ENCODE assay signal across 25 cellular contexts in the genomic region with DNA sequence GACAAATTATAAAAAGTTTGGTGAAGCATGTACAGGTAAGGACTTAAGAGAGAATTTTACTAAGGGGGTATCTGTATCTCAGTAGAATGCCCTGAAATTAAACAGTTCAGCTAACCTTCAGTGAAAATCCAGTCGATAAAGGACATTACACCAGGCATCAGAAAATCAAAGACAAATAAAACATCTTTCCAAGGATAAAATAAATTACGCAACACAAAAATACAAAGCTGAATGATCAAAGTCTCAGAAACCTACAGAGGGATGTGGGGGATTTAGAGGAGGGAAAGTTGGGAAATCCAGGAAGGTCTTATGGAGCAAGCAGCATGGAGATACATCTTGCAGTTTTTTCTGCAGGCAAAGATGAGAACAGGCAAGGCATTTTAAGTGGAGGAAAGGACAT.
DNase-seq lines count a peak whose midpoint lies in the region; ATAC-seq and TF ChIP-seq lines count a peak whose summit lies in the region.
"Had no signal": no experiment of that assay in that cellular context is flagged by ENCODE, and none has a peak within 500 bp of the region (broad histone marks: within the 10 kb centered on the region; RNA-seq: fewer than 3 reads in every experiment).

No MANE protein-coding gene starts in this region.

- 38% methylated on average over 2 of the region's 2 CpGs for WGBS in liver

- POLR2A ChIA-PET in activated CD8-positive, alpha-beta T cell treated with anti-CD3 and anti-CD28 coated beads for 36 hours (lab: Charles Lee): no interaction called here

- peak overlapping the region; percentile 67 for H3K27ac Mint-ChIP-seq in mesothelial cell of epicardium
- H3K27ac Mint-ChIP-seq in activated CD8-positive, alpha-beta T cell treated with anti-CD3 and anti-CD28 coated beads for 36 hours: no peak overlapping the region
- H3K27ac Mint-ChIP-seq: CD14-positive monocyte; CD4-positive, alpha-beta T cell; CD8-positive, alpha-beta memory T cell; GM23338; H9 had no signal

- peaks cover 77% of the 10 kb centered on the region for H3K4me1 Mint-ChIP-seq in mesothelial cell of epicardium
- peaks cover 9% of the 10 kb centered on the region for H3K4me1 Mint-ChIP-seq in activated CD8-positive, alpha-beta T cell treated with anti-CD3 and anti-CD28 coated beads for 36 hours (ENCODE audit: low read depth)
- H3K4me1 Mint-ChIP-seq: CD8-positive, alpha-beta memory T cell had no signal

- H3K4me3 Mint-ChIP-seq in mesothelial cell of epicardium: no peak overlapping the region
- no peak overlapping the region for H3K4me3 Mint-ChIP-seq in activated CD8-positive, alpha-beta T cell treated with anti-CD3 and anti-CD28 coated beads for 36 hours
- H3K4me3 Mint-ChIP-seq: CD14-positive monocyte; CD4-positive, alpha-beta T cell; CD8-positive, alpha-beta memory T cell; GM23338; H9 had no signal

- TF ChIP-seq CTCF in WERI-Rb-1 (IDR thresholded peaks at IDR 0.05; ENCODE audit: low read depth, low read length): no peak
- TF ChIP-seq CTCF in liver (IDR thresholded peaks at IDR 0.05; ENCODE audit: low read depth, low read length, missing input control): no peak
- no peak for TF ChIP-seq CTCF in mesothelial cell of epicardium (IDR thresholded peaks at IDR 0.05; ENCODE audit: unreplicated experiment)
- TF ChIP-seq CTCF in osteoblast (IDR thresholded peaks at IDR 0.05; ENCODE audit: extremely low read depth, low read depth, low read length): no peak
- TF ChIP-seq CTCF in activated CD8-positive, alpha-beta T cell treated with anti-CD3 and anti-CD28 coated beads for 36 hours (IDR thresholded peaks at IDR 0.05): no peak

- no peak for ATAC-seq in activated CD8-positive, alpha-beta T cell treated with anti-CD3 and anti-CD28 coated beads for 36 hours
- no peak for ATAC-seq in GM21737 (IDR thresholded peaks at IDR 0.05; ENCODE audit: unreplicated experiment)
- ATAC-seq: A549, GM12878, GM23338, HCT116 had no signal

- no peaks in the 10 kb centered on the region for H3K27me3 ChIP-seq in WERI-Rb-1 (ENCODE audit: insufficient read depth, low read depth, severe bottlenecking)
- H3K27me3 ChIP-seq in liver (ENCODE audit: control insufficient read depth in 4 of 4, insufficient read depth in 4 of 4, low read length in 3 of 4): no peaks in the 10 kb centered on the region
- peaks cover 29% of the 10 kb centered on the region for H3K27me3 ChIP-seq in osteoblast (ENCODE audit: insufficient read depth, low read length)
- H3K27me3 ChIP-seq: BE2C; BLaER1 treated with 17β-estradiol and CSF1 and Interleukin-3, amounts not matched to agents 10 nM and 100 nM had no signal

- CTCF ChIA-PET in activated CD8-positive, alpha-beta T cell treated with anti-CD3 and anti-CD28 coated beads for 36 hours (lab: Charles Lee): interaction anchor here (1.2 kb wide), 1 partner anchor 33 kb away, joined by 4 read pairs; no protein-coding TSS in a partner anchor

- H3K79me2 ChIP-seq in osteoblast (ENCODE audit: insufficient read depth, low read length): no peaks in the 10 kb centered on the region

- DNase-seq in WERI-Rb-1 (no peak), mesothelial cell of epicardium (ENCODE audit: low spot score in 2 of 2, unreplicated experiment in 2 of 2) (no peak), osteoblast (ENCODE audit: insufficient read length, low spot score, missing footprints) (peak; percentile 43), epidermal melanocyte (ENCODE audit: insufficient read length, low spot score) (no peak), HuH-7.5 (ENCODE audit: low spot score) (no peak)
- DNase-seq in activated CD8-positive, alpha-beta T cell treated with anti-CD3 and anti-CD28 coated beads for 36 hours: no peak
- DNase-seq: 8988T; ACHN; AML-193; BE2C; CD4-positive, alpha-beta T cell; CD8-positive, alpha-beta memory T cell; DMS 273 treated with DMSO at 0.1 percent for 48 hours; DMS79; EL; GDM1; H9 had no signal

- H2AFZ ChIP-seq in osteoblast (ENCODE audit: low read length): no peak overlapping the region
- H2AFZ ChIP-seq: GM23338 had no signal

- H3K4me1 ChIP-seq in liver (ENCODE audit: control insufficient read depth in 4 of 4, insufficient read depth in 4 of 4, low read length in 3 of 4) (peaks cover 0 to 8% (median 2%) of the 10 kb centered on the region in 4 donors), osteoblast (ENCODE audit: insufficient read depth, low read length) (no peaks in the 10 kb centered on the region)
- H3K4me1 ChIP-seq: A549 had no signal

- H3K9me3 ChIP-seq in WERI-Rb-1 (ENCODE audit: severe bottlenecking): no peaks in the 10 kb centered on the region
- H3K9me3 ChIP-seq in liver (ENCODE audit: control insufficient read depth in 4 of 4, low read length in 3 of 4): no peaks in the 10 kb centered on the region
- H3K9me3 ChIP-seq in osteoblast (ENCODE audit: low read depth, low read length): no peaks in the 10 kb centered on the region
- H3K9me3 ChIP-seq: A549; BE2C; BLaER1 treated with 17β-estradiol and CSF1 and Interleukin-3, amounts not matched to agents 10 nM and 100 nM had no signal

- H3K27me3 Mint-ChIP-seq in mesothelial cell of epicardium (ENCODE audit: low read depth): no peaks in the 10 kb centered on the region
- no peaks in the 10 kb centered on the region for H3K27me3 Mint-ChIP-seq in activated CD8-positive, alpha-beta T cell treated with anti-CD3 and anti-CD28 coated beads for 36 hours
- H3K27me3 Mint-ChIP-seq: CD4-positive, alpha-beta T cell had no signal

- H3K36me3 Mint-ChIP-seq in mesothelial cell of epicardium: no peaks in the 10 kb centered on the region
- no peaks in the 10 kb centered on the region for H3K36me3 Mint-ChIP-seq in activated CD8-positive, alpha-beta T cell treated with anti-CD3 and anti-CD28 coated beads for 36 hours (ENCODE audit: low read depth)
- H3K36me3 Mint-ChIP-seq: CD14-positive monocyte had no signal

- H3K4me2 ChIP-seq in osteoblast (ENCODE audit: insufficient read depth, low read length): no peak overlapping the region
- H3K4me2 ChIP-seq: A549; BLaER1 treated with 17β-estradiol and CSF1 and Interleukin-3, amounts not matched to agents 10 nM and 100 nM; GM23338 had no signal

- H4K20me1 ChIP-seq in osteoblast (ENCODE audit: insufficient read depth, low read length): no peaks in the 10 kb centered on the region
- H4K20me1 ChIP-seq: BLaER1 treated with 17β-estradiol and CSF1 and Interleukin-3, amounts not matched to agents 10 nM and 100 nM had no signal

- H3K27ac ChIP-seq in WERI-Rb-1: peak overlapping the region; percentile 73
- no peak overlapping the region for H3K27ac ChIP-seq in liver (ENCODE audit: low read depth in 1 of 2, low read length in 2 of 2)
- no peak overlapping the region for H3K27ac ChIP-seq in osteoblast (ENCODE audit: low read depth, low read length)
- H3K27ac ChIP-seq: A549; BLaER1 treated with 17β-estradiol and CSF1 and Interleukin-3, amounts not matched to agents 10 nM and 100 nM had no signal

- H3K36me3 ChIP-seq in WERI-Rb-1 (no peaks in the 10 kb centered on the region), liver (ENCODE audit: control insufficient read depth in 4 of 4, insufficient read depth in 3 of 4, low read depth in 1 of 4, low read length in 3 of 4) (no peaks in the 10 kb centered on the region), osteoblast (ENCODE audit: insufficient read depth, low read length) (no peaks in the 10 kb centered on the region)
- H3K36me3 ChIP-seq: BE2C; BLaER1 treated with 17β-estradiol and CSF1 and Interleukin-3, amounts not matched to agents 10 nM and 100 nM had no signal

- no peak for TF ChIP-seq RAD21 in liver (IDR thresholded peaks at IDR 0.05)

- H3K9me3 Mint-ChIP-seq in mesothelial cell of epicardium: no peaks in the 10 kb centered on the region
- H3K9me3 Mint-ChIP-seq in activated CD8-positive, alpha-beta T cell treated with anti-CD3 and anti-CD28 coated beads for 36 hours: no peaks in the 10 kb centered on the region
- H3K9me3 Mint-ChIP-seq: CD4-positive, alpha-beta T cell; CD8-positive, alpha-beta memory T cell; GM23338; H9 had no signal

- H3K9ac ChIP-seq in liver (ENCODE audit: low read depth in 1 of 2, low read length in 2 of 2): no peak overlapping the region
- H3K9ac ChIP-seq: BLaER1 treated with 17β-estradiol and CSF1 and Interleukin-3, amounts not matched to agents 10 nM and 100 nM had no signal

- intact Hi-C loops in activated CD8-positive, alpha-beta T cell treated with anti-CD3 and anti-CD28 coated beads for 36 hours (cut with micrococcal nuclease): no loop called here

- no peak overlapping the region for H3K4me3 ChIP-seq in WERI-Rb-1 (ENCODE audit: low read depth, low read length)
- no peak overlapping the region for H3K4me3 ChIP-seq in liver (ENCODE audit: low read depth in 1 of 3, low read length in 3 of 3)
- no peak overlapping the region for H3K4me3 ChIP-seq in osteoblast (ENCODE audit: insufficient read depth, low read length)
- H3K4me3 ChIP-seq: A549; BLaER1 treated with 17β-estradiol and CSF1 and Interleukin-3, amounts not matched to agents 10 nM and 100 nM; GM12878; GM23338 had no signal

TF ChIP-seq in liver, 16 proteins besides CTCF, POLR2A, EP300 and RAD21:
- TF ChIP-seq HNF4A (conservative IDR thresholded peaks at IDR 0.05): peak; percentile 26 to 47
- TF ChIP-seq, protein P1, sequence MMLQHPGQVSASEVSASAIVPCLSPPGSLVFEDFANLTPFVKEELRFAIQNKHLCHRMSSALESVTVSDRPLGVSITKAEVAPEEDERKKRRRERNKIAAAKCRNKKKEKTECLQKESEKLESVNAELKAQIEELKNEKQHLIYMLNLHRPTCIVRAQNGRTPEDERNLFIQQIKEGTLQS (IDR thresholded peaks at IDR 0.05): no peak
- peak; percentile 24 for TF ChIP-seq YY1 (IDR thresholded peaks at IDR 0.05)
- no peak for TF ChIP-seq GABPA (IDR thresholded peaks at IDR 0.05 in 1 of 2, conservative IDR thresholded peaks at IDR 0.05 in 1 of 2)
- TF ChIP-seq, protein P2, sequence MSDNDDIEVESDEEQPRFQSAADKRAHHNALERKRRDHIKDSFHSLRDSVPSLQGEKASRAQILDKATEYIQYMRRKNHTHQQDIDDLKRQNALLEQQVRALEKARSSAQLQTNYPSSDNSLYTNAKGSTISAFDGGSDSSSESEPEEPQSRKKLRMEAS (IDR thresholded peaks at IDR 0.05): no peak
- peak in 1 of 2 donors; percentile 10 for TF ChIP-seq RXRA (IDR thresholded peaks at IDR 0.05)
- TF ChIP-seq, protein P3, sequence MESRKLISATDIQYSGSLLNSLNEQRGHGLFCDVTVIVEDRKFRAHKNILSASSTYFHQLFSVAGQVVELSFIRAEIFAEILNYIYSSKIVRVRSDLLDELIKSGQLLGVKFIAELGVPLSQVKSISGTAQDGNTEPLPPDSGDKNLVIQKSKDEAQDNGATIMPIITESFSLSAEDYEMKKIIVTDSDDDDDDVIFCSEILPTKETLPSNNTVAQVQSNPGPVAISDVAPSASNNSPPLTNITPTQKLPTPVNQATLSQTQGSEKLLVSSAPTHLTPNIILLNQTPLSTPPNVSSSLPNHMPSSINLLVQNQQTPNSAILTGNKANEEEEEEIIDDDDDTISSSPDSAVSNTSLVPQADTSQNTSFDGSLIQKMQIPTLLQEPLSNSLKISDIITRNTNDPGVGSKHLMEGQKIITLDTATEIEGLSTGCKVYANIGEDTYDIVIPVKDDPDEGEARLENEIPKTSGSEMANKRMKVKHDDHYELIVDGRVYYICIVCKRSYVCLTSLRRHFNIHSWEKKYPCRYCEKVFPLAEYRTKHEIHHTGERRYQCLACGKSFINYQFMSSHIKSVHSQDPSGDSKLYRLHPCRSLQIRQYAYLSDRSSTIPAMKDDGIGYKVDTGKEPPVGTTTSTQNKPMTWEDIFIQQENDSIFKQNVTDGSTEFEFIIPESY (IDR thresholded peaks at IDR 0.05): no peak
